Comparison of ENCODE assay signal across 1 cellular context in genomic region chr5:75319636-75320035, GRCh38.
TF ChIP-seq lines count a peak whose summit lies in the region.

No MANE protein-coding gene starts in this region.

TF ChIP-seq in A549, 52 proteins besides CTCF, POLR2A, EP300 and RAD21 (continued from another document):
- TF ChIP-seq, protein P1, sequence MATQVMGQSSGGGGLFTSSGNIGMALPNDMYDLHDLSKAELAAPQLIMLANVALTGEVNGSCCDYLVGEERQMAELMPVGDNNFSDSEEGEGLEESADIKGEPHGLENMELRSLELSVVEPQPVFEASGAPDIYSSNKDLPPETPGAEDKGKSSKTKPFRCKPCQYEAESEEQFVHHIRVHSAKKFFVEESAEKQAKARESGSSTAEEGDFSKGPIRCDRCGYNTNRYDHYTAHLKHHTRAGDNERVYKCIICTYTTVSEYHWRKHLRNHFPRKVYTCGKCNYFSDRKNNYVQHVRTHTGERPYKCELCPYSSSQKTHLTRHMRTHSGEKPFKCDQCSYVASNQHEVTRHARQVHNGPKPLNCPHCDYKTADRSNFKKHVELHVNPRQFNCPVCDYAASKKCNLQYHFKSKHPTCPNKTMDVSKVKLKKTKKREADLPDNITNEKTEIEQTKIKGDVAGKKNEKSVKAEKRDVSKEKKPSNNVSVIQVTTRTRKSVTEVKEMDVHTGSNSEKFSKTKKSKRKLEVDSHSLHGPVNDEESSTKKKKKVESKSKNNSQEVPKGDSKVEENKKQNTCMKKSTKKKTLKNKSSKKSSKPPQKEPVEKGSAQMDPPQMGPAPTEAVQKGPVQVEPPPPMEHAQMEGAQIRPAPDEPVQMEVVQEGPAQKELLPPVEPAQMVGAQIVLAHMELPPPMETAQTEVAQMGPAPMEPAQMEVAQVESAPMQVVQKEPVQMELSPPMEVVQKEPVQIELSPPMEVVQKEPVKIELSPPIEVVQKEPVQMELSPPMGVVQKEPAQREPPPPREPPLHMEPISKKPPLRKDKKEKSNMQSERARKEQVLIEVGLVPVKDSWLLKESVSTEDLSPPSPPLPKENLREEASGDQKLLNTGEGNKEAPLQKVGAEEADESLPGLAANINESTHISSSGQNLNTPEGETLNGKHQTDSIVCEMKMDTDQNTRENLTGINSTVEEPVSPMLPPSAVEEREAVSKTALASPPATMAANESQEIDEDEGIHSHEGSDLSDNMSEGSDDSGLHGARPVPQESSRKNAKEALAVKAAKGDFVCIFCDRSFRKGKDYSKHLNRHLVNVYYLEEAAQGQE (IDR thresholded peaks at IDR 0.05), result no peak
- TF ChIP-seq HES2 (IDR thresholded peaks at IDR 0.05) (no peak), HOXA7 (CRISPR knock-in tag; IDR thresholded peaks at IDR 0.05) (no peak), MAFK (IDR thresholded peaks at IDR 0.05; ENCODE audit: partially characterized antibody) (no peak), SMC3 (IDR thresholded peaks at IDR 0.05) (no peak), TFCP2L1 (CRISPR knock-in tag; IDR thresholded peaks at IDR 0.05) (no peak)
